In genomic region chr10:101052285-101052684, GRCh38 we compare ENCODE assay signal across 13 cellular contexts. TPM values are rescaled to one million over a fixed set of nuclear protein-coding genes. Genes with fewer than 3 reads are reported as not detected.
DNase-seq lines count a peak whose midpoint lies in the region; ATAC-seq and TF ChIP-seq lines count a peak whose summit lies in the region.
"Had no signal": no experiment of that assay in that cellular context is flagged by ENCODE, and none has a peak within 500 bp of the region (broad histone marks: within the 10 kb centered on the region; RNA-seq: fewer than 3 reads in every experiment).

No MANE protein-coding gene starts in this region.

- TF ChIP-seq CTCF in HCT116 (IDR thresholded peaks at IDR 0.05 in 2 of 3, conservative IDR thresholded peaks at IDR 0.05 in 1 of 3; ENCODE audit: borderline replicate concordance in 1 of 3, insufficient read depth in 1 of 3, low read depth in 2 of 3, low read length in 2 of 3) (no peak), GM13976 (IDR thresholded peaks at IDR 0.05; ENCODE audit: borderline replicate concordance, control extremely low read depth, extremely low read depth, insufficient read depth, missing control alignments) (no peak)

- intact Hi-C loops in HCT116 (cut with micrococcal nuclease), result no loop called here

- peaks cover 18 to 36% of the 10 kb centered on the region in 2 experiments for H3K4me1 ChIP-seq in HCT116 (ENCODE audit: control insufficient read depth in 1 of 2, insufficient read depth in 2 of 2, low read length in 2 of 2)

- H4K20me1 ChIP-seq in HCT116 (ENCODE audit: insufficient read depth), result no peaks in the 10 kb centered on the region

- H2AFZ ChIP-seq in HCT116 (ENCODE audit: low read depth, low read length, poor library complexity, severe bottlenecking), result no peak overlapping the region

- no peaks in the 10 kb centered on the region for H3K9me3 ChIP-seq in HCT116 (ENCODE audit: control insufficient read depth in 1 of 2, insufficient read depth in 1 of 2, low read depth in 1 of 2, low read length in 2 of 2)

- POLR2A ChIA-PET in HCT116 (lab: Charles Lee), result interaction anchor here (1.4 to 3.6 kb wide), 3 partner anchors 9 to 14 kb away, joined by 8 to 33 read pairs (median 9); partner anchors contain the start of gene KAZALD1

- DNase-seq in A172 (ENCODE audit: low spot score) (peak; percentile 81), HCT116 (ENCODE audit: low read depth, low spot score) (no peak), amniotic stem cell (lab: John Stamatoyannopoulos, UW) (peak; percentile 42), islet precursor cell (peak; percentile 74), DMS153 (lab: John Stamatoyannopoulos, UW) (no peak), GM13976 (ENCODE audit: low spot score) (no peak), NCI-H2171 treated with DMSO at 0.1 percent for 48 hours (lab: John Stamatoyannopoulos, UW) (no peak)
- DNase-seq: activated CD4-positive, alpha-beta memory T cell treated with anti-CD3 and anti-CD28 coated beads, Interleukin-2, amount 10 ng/mL, durations not matched to agents 7 days and 5 days; NCI-H526 treated with DMSO at 0.1 percent for 48 hours; stimulated activated CD4-positive, alpha-beta T cell treated with anti-CD3 and anti-CD28 coated beads, Interleukin-2, amount 100 ng/mL, for 24 hours; stimulated activated naive CD4-positive, alpha-beta T cell had no signal

- RAD21 ChIA-PET in HCT116 (lab: Charles Lee; ENCODE audit: low non-redundant PET in 1 of 2, low total read pairs in 2 of 2, uncharacterized antibody in 2 of 2, unreplicated experiment in 2 of 2), result interaction anchor here (1.5 to 3.0 kb wide), 2 partner anchors 16 to 90 kb away, joined by 5 to 17 read pairs; no protein-coding TSS in a partner anchor

- H3K27me3 ChIP-seq in HCT116 (ENCODE audit: insufficient read depth, low read length), result no peaks in the 10 kb centered on the region

- CTCF ChIA-PET in HCT116 (lab: Charles Lee), result interaction anchor here (0.7 to 6.1 kb wide), 10 partner anchors 9 to 90 kb away, joined by 3 to 118 read pairs (median 15); partner anchors contain the start of genes KAZALD1, PDZD7 and SFXN3

- no peaks in the 10 kb centered on the region for H3K9me2 ChIP-seq in HCT116 (ENCODE audit: insufficient read depth)

- H3K79me2 ChIP-seq in HCT116 (ENCODE audit: insufficient read depth, low read length), result peaks cover 74% of the 10 kb centered on the region

- no peak for TF ChIP-seq RAD21 in HCT116 (IDR thresholded peaks at IDR 0.05; ENCODE audit: low read depth)

- ATAC-seq in HCT116 (peak; percentile 33), GM18511 (IDR thresholded peaks at IDR 0.05; ENCODE audit: unreplicated experiment) (no peak)

- H3K4me3 ChIP-seq in HCT116 (replicated peaks in 1 of 2; ENCODE audit: low read depth in 1 of 2, low read length in 2 of 2), result no peak overlapping the region

- H3K9ac ChIP-seq in HCT116 (ENCODE audit: low read length), result peak overlapping the region; percentile 43

- BruUV-seq in HCT116 (replicated peaks; lab: Mats Ljungman, UMichigan), result no TSS peak

- in situ Hi-C loops in GM13976 (cut with MboI; ENCODE audit: low sequenced_read_pairs, unreplicated experiment), result no loop called here

- H3K4me2 ChIP-seq in HCT116 (ENCODE audit: low read length), result peak overlapping the region; percentile 43

- peak overlapping the region; percentile 60 for H3K27ac ChIP-seq in HCT116 (ENCODE audit: low read depth, low read length)

- TF ChIP-seq POLR2A in HCT116 (IDR thresholded peaks at IDR 0.05; ENCODE audit: borderline replicate concordance, extremely low read depth, insufficient read depth, insufficient read length), result no peak

- peaks cover 9 to 27% of the 10 kb centered on the region in 2 experiments; a peak in 3 of 4 replicates for H3K36me3 ChIP-seq in HCT116 (ENCODE audit: control insufficient read depth in 1 of 2, insufficient read depth in 2 of 2, low read length in 2 of 2)

TF ChIP-seq in HCT116, 20 proteins besides CTCF, POLR2A, EP300 and RAD21:
- TF ChIP-seq ZFX (IDR thresholded peaks at IDR 0.05) (no peak), CEBPB (IDR thresholded peaks at IDR 0.05; ENCODE audit: low read depth) (no peak), EZH2phosphoT487 (IDR thresholded peaks at IDR 0.05; ENCODE audit: borderline replicate concordance) (no peak), ZBTB33 (IDR thresholded peaks at IDR 0.05; ENCODE audit: extremely low read depth, insufficient replicate concordance, low read length) (no peak), CBX3 (IDR thresholded peaks at IDR 0.05; ENCODE audit: low read depth) (no peak), YY1 (IDR thresholded peaks at IDR 0.05; ENCODE audit: extremely low read depth, insufficient replicate concordance, low read depth, low read length) (no peak), REST (IDR thresholded peaks at IDR 0.05; ENCODE audit: low read depth) (no peak), ATF3 (IDR thresholded peaks at IDR 0.05) (no peak), ZNF274 (IDR thresholded peaks at IDR 0.05; ENCODE audit: low read depth, low read length) (no peak), TCF7L2 (IDR thresholded peaks at IDR 0.05; ENCODE audit: borderline replicate concordance, extremely low read depth, insufficient read depth, insufficient read length) (no peak), SP1 (IDR thresholded peaks at IDR 0.05; ENCODE audit: low read depth) (no peak), EGR1 (IDR thresholded peaks at IDR 0.05; ENCODE audit: low read depth) (no peak), SRF (IDR thresholded peaks at IDR 0.05; ENCODE audit: low read depth) (no peak), MAX (IDR thresholded peaks at IDR 0.05) (no peak), SIN3A (IDR thresholded peaks at IDR 0.05; ENCODE audit: low read depth) (no peak), JUND (IDR thresholded peaks at IDR 0.05) (no peak), EZH2 (IDR thresholded peaks at IDR 0.05) (no peak), POLR2AphosphoS5 (IDR thresholded peaks at IDR 0.05; ENCODE audit: low read depth, low read length) (no peak), ELF1 (IDR thresholded peaks at IDR 0.05; ENCODE audit: borderline replicate concordance, low read depth) (no peak), FOSL1 (IDR thresholded peaks at IDR 0.05; ENCODE audit: low read depth) (no peak)
TF ChIP-seq in HCT116: peak in this region for 0.

RNA-seq across cellular contexts. Expression of gene KAZALD1, which starts 9.5 kb away (rescaled TPM):
- 19.3 and 25.0 TPM in 2 replicates for total RNA-seq in A172 (2014; rRNA removed; shearing (Covaris generic))
- total RNA-seq in HCT116 (2021; ENCODE audit: unreplicated experiment), result 16.0 TPM
- 8.1 and 9.4 TPM in 2 replicates for polyA plus RNA-seq in HCT116 (2012)

RNA-seq across cellular contexts. Expression of gene SFXN3, which starts 21.3 kb away (rescaled TPM):
- total RNA-seq in A172 (2014; rRNA removed; shearing (Covaris generic)), result 78.0 and 80.5 TPM in 2 replicates
- total RNA-seq in HCT116 (2021; ENCODE audit: unreplicated experiment), result 52.5 TPM
- 54.6 and 59.3 TPM in 2 replicates for polyA plus RNA-seq in HCT116 (2012)

RNA-seq across cellular contexts. Expression of gene PDZD7, which starts 21.4 kb away (rescaled TPM):
- total RNA-seq in A172 (2014; rRNA removed; shearing (Covaris generic)), result 2.2 and 5.0 TPM in 2 replicates
- 6.1 TPM for total RNA-seq in HCT116 (2021; ENCODE audit: unreplicated experiment)
- polyA plus RNA-seq in HCT116 (2012), result 4.8 and 6.1 TPM in 2 replicates
- polyA plus RNA-seq: CD14-positive monocyte had no signal

RNA-seq across cellular contexts. Expression of gene LZTS2, which starts 52.7 kb away (rescaled TPM):
- 66.5 and 76.9 TPM in 2 replicates for total RNA-seq in A172 (2014; rRNA removed; shearing (Covaris generic))
- total RNA-seq in HCT116 (2021; ENCODE audit: unreplicated experiment), result 93.0 TPM
- 75.6 and 78.8 TPM in 2 replicates for polyA plus RNA-seq in HCT116 (2012)

Comparison
In these comparisons a context has a peak if more than half of its experiments do, and no peak if none do; other contexts are left out.
1. DNase-seq: peak in A172 (single experiment), amniotic stem cell (single experiment) and islet precursor cell (single experiment); none in HCT116 (single experiment), DMS153 (single experiment), GM13976 (single experiment) and NCI-H2171 treated with DMSO at 0.1 percent for 48 hours (single experiment).